11 cellular contexts compared by ENCODE assay signal in the genomic region with DNA sequence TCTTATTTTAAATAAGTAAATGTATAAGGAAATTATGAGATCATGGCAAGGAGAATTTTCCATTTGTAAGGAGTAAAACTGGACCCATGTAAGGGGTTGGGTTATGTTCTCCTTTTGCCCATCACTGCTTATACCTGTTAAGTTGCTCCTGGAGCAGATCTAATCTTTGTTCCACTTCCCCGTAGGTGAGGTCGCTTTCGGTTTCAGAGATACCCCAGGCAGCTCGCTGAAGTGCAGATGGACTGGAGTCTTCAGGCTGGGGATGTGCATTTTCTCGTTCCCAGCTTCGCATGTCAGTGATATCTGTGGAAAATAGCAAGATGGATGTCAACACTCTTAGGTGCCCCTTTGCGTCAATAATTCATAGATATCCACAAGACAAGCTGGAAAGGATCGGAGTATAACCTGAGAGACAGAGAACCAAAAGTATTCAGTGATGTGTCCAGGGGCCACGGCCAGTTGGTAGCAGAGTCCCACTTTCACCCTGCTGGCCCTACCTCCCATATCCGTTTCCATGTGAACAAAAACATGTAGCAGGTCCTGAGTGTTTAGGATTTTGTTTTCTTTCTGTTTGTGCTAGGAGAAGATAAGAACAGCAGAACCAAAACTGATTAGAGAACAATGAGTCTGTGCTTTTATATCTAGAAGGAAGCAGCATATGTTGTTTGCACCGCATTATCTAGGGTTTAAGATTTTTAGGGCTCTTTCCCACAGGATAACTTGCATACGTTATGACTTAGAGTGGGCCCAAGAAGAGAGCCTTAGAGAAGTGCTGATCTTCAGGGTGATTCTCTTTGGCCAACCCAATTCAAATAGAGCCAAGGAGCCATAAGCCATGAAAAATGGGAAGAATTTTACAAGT. TPM values are rescaled to one million over a fixed set of nuclear protein-coding genes. Genes with fewer than 3 reads are reported as not detected.
A peak's percentile ranks its signal among the peaks of the same experiment; 100 is the strongest.
DNase-seq lines count a peak whose midpoint lies in the region; ATAC-seq lines count a peak whose summit lies in the region.
"Had no signal": no experiment of that assay in that cellular context is flagged by ENCODE, and none has a peak within 500 bp of the region (broad histone marks: within the 10 kb centered on the region; RNA-seq: fewer than 3 reads in every experiment).

No MANE protein-coding gene starts in this region.

- peaks cover 7 to 37% of the 10 kb centered on the region in 2 donors for H3K27me3 Mint-ChIP-seq in CD8-positive, alpha-beta memory T cell

- ATAC-seq in GM18873 (IDR thresholded peaks at IDR 0.05; ENCODE audit: low FRiP score, unreplicated experiment) (peak; percentile 74), HG03045 (IDR thresholded peaks at IDR 0.05; ENCODE audit: unreplicated experiment) (peak; percentile 57), HG02970 (IDR thresholded peaks at IDR 0.05; ENCODE audit: low FRiP score, unreplicated experiment) (no peak), GM18517 (IDR thresholded peaks at IDR 0.05; ENCODE audit: unreplicated experiment) (no peak)
- ATAC-seq: esophagus mucosa had no signal

- H3K27me3 ChIP-seq in CD8-positive, alpha-beta memory T cell (ENCODE audit: insufficient read depth, low read length, poor library complexity, severe bottlenecking) = no peaks in the 10 kb centered on the region
- H3K27me3 ChIP-seq in duodenal mucosa (ENCODE audit: control insufficient read depth in 1 of 2, insufficient read depth in 2 of 2, low read length in 2 of 2) = no peaks in the 10 kb centered on the region
- H3K27me3 ChIP-seq: vagina had no signal

- CTCF ChIA-PET in CD8-positive, alpha-beta memory T cell (lab: Charles Lee) = no interaction called here

- peak overlapping the region in 5 of 7 donors; percentile 18 to 61 (median 30) for H3K4me3 Mint-ChIP-seq in CD8-positive, alpha-beta memory T cell

- POLR2A ChIA-PET in CD8-positive, alpha-beta memory T cell (lab: Charles Lee) = no interaction called here

- H3K9ac ChIP-seq in duodenal mucosa (ENCODE audit: low read depth in 1 of 2, low read length in 2 of 2) = no peak overlapping the region

- no peaks in the 10 kb centered on the region for H3K4me1 ChIP-seq in CD8-positive, alpha-beta memory T cell (ENCODE audit: insufficient read depth, low read length)
- no peaks in the 10 kb centered on the region for H3K4me1 ChIP-seq in duodenal mucosa (ENCODE audit: control insufficient read depth in 1 of 2, insufficient read depth in 2 of 2, low read length in 2 of 2)
- H3K4me1 ChIP-seq: vagina had no signal

- H3K36me3 Mint-ChIP-seq in CD8-positive, alpha-beta memory T cell = no peaks in the 10 kb centered on the region

- H3K27ac Mint-ChIP-seq in CD8-positive, alpha-beta memory T cell = no peak overlapping the region

- no peaks in the 10 kb centered on the region for H3K4me1 Mint-ChIP-seq in CD8-positive, alpha-beta memory T cell

- no peak overlapping the region for H3K27ac ChIP-seq in CD8-positive, alpha-beta memory T cell (ENCODE audit: low read depth, low read length)
- H3K27ac ChIP-seq in duodenal mucosa (ENCODE audit: low read depth, low read length) = no peak overlapping the region
- H3K27ac ChIP-seq: vagina had no signal

- no peaks in the 10 kb centered on the region for H3K36me3 ChIP-seq in CD8-positive, alpha-beta memory T cell (ENCODE audit: insufficient read depth, low read length)
- no peaks in the 10 kb centered on the region for H3K36me3 ChIP-seq in duodenal mucosa (ENCODE audit: control insufficient read depth in 1 of 2, insufficient read depth in 2 of 2, low read length in 2 of 2)
- H3K36me3 ChIP-seq: vagina had no signal

- no peaks in the 10 kb centered on the region for H3K9me3 ChIP-seq in CD8-positive, alpha-beta memory T cell (ENCODE audit: low read length)
- H3K9me3 ChIP-seq in duodenal mucosa (ENCODE audit: control insufficient read depth in 1 of 2, low read length in 2 of 2) = no peaks in the 10 kb centered on the region
- H3K9me3 ChIP-seq: vagina had no signal

- H3K9me3 Mint-ChIP-seq in CD8-positive, alpha-beta memory T cell = no peaks in the 10 kb centered on the region

- no peak overlapping the region for H3K4me3 ChIP-seq in CD8-positive, alpha-beta memory T cell (ENCODE audit: low read length)
- H3K4me3 ChIP-seq in duodenal mucosa (ENCODE audit: low read depth in 1 of 2, low read length in 2 of 2) = peak overlapping the region; percentile 23 to 64
- H3K4me3 ChIP-seq: vagina had no signal

- DNase-seq in CD8-positive, alpha-beta memory T cell = no peak
- DNase-seq in retina (no peak), NCI-H226 (no peak)
- DNase-seq: activated T-cell treated with anti-CD3 and anti-CD28 coated beads, Interleukin-2, amount 50 U/mL, for 1 hour had no signal

RNA-seq across cellular contexts. Expression of gene GCA, which starts 36.0 kb away (rescaled TPM):
- 10 to 100 TPM; 15.2 to 15.8 TPM for total RNA-seq in CD8-positive, alpha-beta memory T cell
- polyA plus RNA-seq in CD8-positive, alpha-beta memory T cell = 14.0 TPM

Comparison
In these comparisons a context has a peak if more than half of its experiments do, and no peak if none do; other contexts are left out.
1. ATAC-seq: peak in GM18873 (single experiment) and HG03045 (single experiment); none in HG02970 (single experiment) and GM18517 (single experiment).